Comparison of ENCODE assay signal across 14 cellular contexts in genomic region chr6:149503858-149504257, GRCh38. TPM values are rescaled to one million over a fixed set of nuclear protein-coding genes. Genes with fewer than 3 reads are reported as not detected.
DNase-seq lines count a peak whose midpoint lies in the region; ATAC-seq and TF ChIP-seq lines count a peak whose summit lies in the region.
"Had no signal": no experiment of that assay in that cellular context is flagged by ENCODE, and none has a peak within 500 bp of the region (broad histone marks: within the 10 kb centered on the region; RNA-seq: fewer than 3 reads in every experiment).

No MANE protein-coding gene starts in this region.

- ATAC-seq in activated naive CD4-positive, alpha-beta T cell treated with anti-CD3 and anti-CD28 coated beads, Interleukin-2, amount 50 U/mL, for 72 hours: no peak
- ATAC-seq in T-helper 17 cell: no peak
- ATAC-seq in GM19463 (IDR thresholded peaks at IDR 0.05; ENCODE audit: unreplicated experiment): no peak
- ATAC-seq: PC-3 had no signal

- H3K27ac Mint-ChIP-seq in activated naive CD4-positive, alpha-beta T cell treated with anti-CD3 and anti-CD28 coated beads, Interleukin-2, amount 50 U/mL, for 72 hours: peak overlapping the region; percentile 45 to 49
- peak overlapping the region; percentile 100 for H3K27ac Mint-ChIP-seq in T-helper 17 cell
- H3K27ac Mint-ChIP-seq in activated naive CD8-positive, alpha-beta T cell treated with anti-CD3 and anti-CD28 coated beads for 36 hours: peak overlapping the region; percentile 51
- peak overlapping the region; percentile 66 for H3K27ac Mint-ChIP-seq in nephron progenitor cell
- H3K27ac Mint-ChIP-seq: HFFc6 had no signal

- H3K9me3 Mint-ChIP-seq in activated naive CD4-positive, alpha-beta T cell treated with anti-CD3 and anti-CD28 coated beads, Interleukin-2, amount 50 U/mL, for 72 hours: no peaks in the 10 kb centered on the region
- H3K9me3 Mint-ChIP-seq in activated naive CD8-positive, alpha-beta T cell treated with anti-CD3 and anti-CD28 coated beads for 36 hours: no peaks in the 10 kb centered on the region
- H3K9me3 Mint-ChIP-seq in nephron progenitor cell: no peaks in the 10 kb centered on the region
- H3K9me3 Mint-ChIP-seq: HFFc6 had no signal

- H3K4me1 Mint-ChIP-seq in T-helper 17 cell (peaks cover 38% of the 10 kb centered on the region), nephron progenitor cell (no peaks in the 10 kb centered on the region)
- H3K4me1 Mint-ChIP-seq in activated naive CD8-positive, alpha-beta T cell treated with anti-CD3 and anti-CD28 coated beads for 36 hours: peaks cover 57% of the 10 kb centered on the region

- H3K9me3 ChIP-seq in T-helper 17 cell (ENCODE audit: control insufficient read depth, low read length, poor library complexity, severe bottlenecking): no peaks in the 10 kb centered on the region
- H3K9me3 ChIP-seq: BE2C had no signal

- no peak for TF ChIP-seq CTCF in nephron progenitor cell (IDR thresholded peaks at IDR 0.05)

- H3K27me3 Mint-ChIP-seq in T-helper 17 cell: no peaks in the 10 kb centered on the region
- H3K27me3 Mint-ChIP-seq in activated naive CD8-positive, alpha-beta T cell treated with anti-CD3 and anti-CD28 coated beads for 36 hours: no peaks in the 10 kb centered on the region
- no peaks in the 10 kb centered on the region for H3K27me3 Mint-ChIP-seq in nephron progenitor cell (ENCODE audit: low read depth, poor library complexity)

- peak overlapping the region; percentile 67 for H3K4me3 Mint-ChIP-seq in T-helper 17 cell
- no peak overlapping the region for H3K4me3 Mint-ChIP-seq in activated naive CD8-positive, alpha-beta T cell treated with anti-CD3 and anti-CD28 coated beads for 36 hours
- no peak overlapping the region for H3K4me3 Mint-ChIP-seq in nephron progenitor cell
- H3K4me3 Mint-ChIP-seq: HFFc6 had no signal

- peaks cover 7 to 37% of the 10 kb centered on the region in 2 donors for H3K36me3 Mint-ChIP-seq in activated naive CD4-positive, alpha-beta T cell treated with anti-CD3 and anti-CD28 coated beads, Interleukin-2, amount 50 U/mL, for 72 hours
- peaks cover 9% of the 10 kb centered on the region for H3K36me3 Mint-ChIP-seq in T-helper 17 cell (ENCODE audit: low read depth)
- peaks cover 44% of the 10 kb centered on the region for H3K36me3 Mint-ChIP-seq in activated naive CD8-positive, alpha-beta T cell treated with anti-CD3 and anti-CD28 coated beads for 36 hours
- H3K36me3 Mint-ChIP-seq in nephron progenitor cell (ENCODE audit: low read depth): peaks cover 20% of the 10 kb centered on the region

- DNase-seq in activated naive CD4-positive, alpha-beta T cell treated with anti-CD3 and anti-CD28 coated beads, Interleukin-2, amount 50 U/mL, for 72 hours (ENCODE audit: low spot score in 2 of 2): no peak
- DNase-seq in activated naive CD4-positive, alpha-beta T cell treated with Interleukin-2 at 50 U/mL for 16 hours: no peak
- no peak for DNase-seq in T-helper 17 cell
- DNase-seq in activated naive CD8-positive, alpha-beta T cell treated with anti-CD3 and anti-CD28 coated beads for 36 hours: no peak
- DNase-seq in nephron progenitor cell: no peak
- DNase-seq in ecto neural progenitor cell (ENCODE audit: low spot score): no peak
- DNase-seq in NCI-H2227 (lab: John Stamatoyannopoulos, UW; ENCODE audit: unreplicated experiment): no peak
- DNase-seq: BE2C, HFFc6, KBM-7, NCI-H1092, NCI-H2107, PC-3 had no signal

RNA-seq across cellular contexts. Expression of gene ZC3H12D, which starts 19.0 kb away (rescaled TPM):
- total RNA-seq in activated naive CD4-positive, alpha-beta T cell treated with anti-CD3 and anti-CD28 coated beads, Interleukin-2, amount 50 U/mL, for 72 hours: 100 to 1,000 TPM in 1 of 2 donors, 10 to 100 TPM in 1; 87.1 to 186 TPM
- 100 to 1,000 TPM; 219 to 248 TPM for total RNA-seq in T-helper 17 cell
- total RNA-seq in activated naive CD8-positive, alpha-beta T cell treated with anti-CD3 and anti-CD28 coated beads for 36 hours: 10 to 100 TPM; 27.9 to 28.0 TPM
- total RNA-seq: PC-3 had no signal

RNA-seq across cellular contexts. Expression of gene PPIL4, which starts 42.0 kb away (rescaled TPM):
- total RNA-seq in activated naive CD4-positive, alpha-beta T cell treated with anti-CD3 and anti-CD28 coated beads, Interleukin-2, amount 50 U/mL, for 72 hours: 10 to 100 TPM; 21.9 to 29.3 TPM
- total RNA-seq in T-helper 17 cell: 10 to 100 TPM; 33.0 to 34.7 TPM
- total RNA-seq in activated naive CD8-positive, alpha-beta T cell treated with anti-CD3 and anti-CD28 coated beads for 36 hours: 10 to 100 TPM; 26.2 to 27.5 TPM

Comparison
In these comparisons a context has a peak if more than half of its experiments do, and no peak if none do; other contexts are left out.
1. H3K27ac Mint-ChIP-seq: peak in every context shown above with its lines; median percentile 100 in T-helper 17 cell; 66 in nephron progenitor cell; 51 in activated naive CD8-positive, alpha-beta T cell treated with anti-CD3 and anti-CD28 coated beads for 36 hours; 47 in activated naive CD4-positive, alpha-beta T cell treated with anti-CD3 and anti-CD28 coated beads, Interleukin-2, amount 50 U/mL, for 72 hours.